In the genomic region with DNA sequence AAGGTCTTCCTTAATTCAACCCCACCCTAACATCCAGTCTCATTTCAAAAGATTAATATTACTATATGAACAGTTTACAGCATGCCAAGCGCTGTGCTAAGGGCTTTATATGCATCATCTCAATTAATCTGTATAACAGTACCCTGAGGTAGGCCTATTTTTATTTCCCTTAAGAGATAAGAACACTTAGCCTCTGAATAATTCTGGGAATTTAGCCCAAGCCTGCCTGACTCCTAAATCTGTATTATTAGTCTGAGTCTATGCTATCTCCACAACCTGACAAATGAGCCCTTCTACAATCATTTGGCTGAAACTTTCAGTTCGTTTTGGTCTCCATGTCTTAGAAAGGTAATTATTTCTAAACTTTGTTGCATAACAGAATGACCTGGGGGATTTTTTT, we compare ENCODE assay signal across 3 cellular contexts.
"Had no signal": no experiment of that assay in that cellular context is flagged by ENCODE, and none has a peak within 500 bp of the region (broad histone marks: within the 10 kb centered on the region; RNA-seq: fewer than 3 reads in every experiment).

No MANE protein-coding gene starts in this region.

- DNase-seq: GDM1, GF-D8 had no signal

- ATAC-seq: GM12878 had no signal
